In genomic region chr19:44742353-44743031, GRCh38 we compare ENCODE assay signal across 7 cellular contexts. TPM values are rescaled to one million over a fixed set of nuclear protein-coding genes. Genes with fewer than 3 reads are reported as not detected.
DNase-seq lines count a peak whose midpoint lies in the region; ATAC-seq and TF ChIP-seq lines count a peak whose summit lies in the region.
"Not testable (repeated sequence)": the region's sequence is repeated elsewhere in the genome, so short reads cannot be mapped to it uniquely, and the experiment has no call there.

No MANE protein-coding gene starts in this region.

- 36 to 46% (median 40%) methylated on average over 17 to 20 of the region's 20 CpGs for WGBS in adrenal gland, 4 donors
- WGBS in esophagus, 2 donors, result 43 to 56% methylated on average over 20 of the region's 20 CpGs

- H3K4me1 Mint-ChIP-seq in nephron progenitor cell, result peaks cover 39% of the 10 kb centered on the region
- H3K4me1 Mint-ChIP-seq in stimulated activated memory B cell treated with anti-CD40 and anti-IgM and Interleukin-4, amounts not matched to agents 10 μg/mL and 1 μg/mL and 100 μg/mL, for 72 hours, result peaks cover 41% of the 10 kb centered on the region

- H3K9me3 ChIP-seq in Peyer's patch; adrenal gland (replicated peaks in 1 of 3); esophagus (ENCODE audit: control insufficient read depth in 2 of 2, insufficient read depth in 1 of 2, low read depth in 1 of 2, low read length in 1 of 2): not testable (repeated sequence)

- peak overlapping the region; percentile 23 for H3K27ac Mint-ChIP-seq in nephron progenitor cell
- H3K27ac Mint-ChIP-seq in stimulated activated memory B cell treated with anti-CD40 and anti-IgM and Interleukin-4, amounts not matched to agents 10 μg/mL and 1 μg/mL and 100 μg/mL, for 72 hours, result peak overlapping the region; percentile 40

- intact Hi-C loops in adrenal gland (cut with DNase I), result not testable (repeated sequence)

- H3K36me3 Mint-ChIP-seq in nephron progenitor cell (ENCODE audit: low read depth); stimulated activated memory B cell treated with anti-CD40 and anti-IgM and Interleukin-4, amounts not matched to agents 10 μg/mL and 1 μg/mL and 100 μg/mL, for 72 hours: not testable (repeated sequence)

- not testable (repeated sequence) for ATAC-seq in stimulated activated memory B cell treated with anti-CD40 and anti-IgM and Interleukin-4, amounts not matched to agents 10 μg/mL and 1 μg/mL and 100 μg/mL, for 72 hours

- not testable (repeated sequence) for H3K27me3 ChIP-seq in Peyer's patch; adrenal gland; esophagus (ENCODE audit: control insufficient read depth in 1 of 2, insufficient read depth in 2 of 2, low read length in 2 of 2)

- H3K4me1 ChIP-seq in Peyer's patch (peaks cover 6 to 81% (median 14%) of the 10 kb centered on the region in 4 donors), adrenal gland (replicated peaks in 1 of 2) (peaks cover 50 to 78% of the 10 kb centered on the region in 2 donors), esophagus (ENCODE audit: control insufficient read depth in 2 of 2, insufficient read depth in 2 of 2, low read length in 1 of 2) (peaks cover 9 to 25% of the 10 kb centered on the region in 2 donors)

- peak overlapping the region; percentile 69 to 99 (median 94) for H3K27ac ChIP-seq in Peyer's patch
- H3K27ac ChIP-seq in adrenal gland, result peak overlapping the region; percentile 75 to 98 (median 93)
- H3K27ac ChIP-seq in esophagus (ENCODE audit: low read depth in 2 of 2, low read length in 1 of 2), result peak overlapping the region; percentile 94 to 97

- DNase-seq in ELR (ENCODE audit: low read depth), result peak; percentile 79
- peak in 1 of 3 donors; percentile 55 for DNase-seq in Peyer's patch
- peak; percentile 39 to 84 (median 71) for DNase-seq in adrenal gland
- DNase-seq in kidney tubule cell (ENCODE audit: low spot score), result peak; percentile 65
- DNase-seq in nephron progenitor cell, result not testable (repeated sequence)

- TF ChIP-seq POLR2A in Peyer's patch (IDR thresholded peaks at IDR 0.05), result peak in 1 of 2 donors; percentile 1
- TF ChIP-seq POLR2A in adrenal gland (IDR thresholded peaks at IDR 0.05), result not testable (repeated sequence)

- peaks cover 46% of the 10 kb centered on the region for H3K27me3 Mint-ChIP-seq in nephron progenitor cell (ENCODE audit: low read depth, poor library complexity)
- H3K27me3 Mint-ChIP-seq in stimulated activated memory B cell treated with anti-CD40 and anti-IgM and Interleukin-4, amounts not matched to agents 10 μg/mL and 1 μg/mL and 100 μg/mL, for 72 hours, result not testable (repeated sequence)

- not testable (repeated sequence) for TF ChIP-seq CTCF in Peyer's patch (IDR thresholded peaks at IDR 0.05); nephron progenitor cell (IDR thresholded peaks at IDR 0.05)
- peak in 1 of 6 experiments; percentile 8 for TF ChIP-seq CTCF in adrenal gland (IDR thresholded peaks at IDR 0.05)

- not testable (repeated sequence) for H3K4me3 ChIP-seq in Peyer's patch; adrenal gland; esophagus (ENCODE audit: low read depth in 1 of 2, low read length in 2 of 2)

- not testable (repeated sequence) for H3K36me3 ChIP-seq in Peyer's patch; adrenal gland (replicated peaks in 1 of 2); esophagus (ENCODE audit: control insufficient read depth in 2 of 2, insufficient read depth in 2 of 2, low read length in 1 of 2)

- H3K4me3 Mint-ChIP-seq in nephron progenitor cell; stimulated activated memory B cell treated with anti-CD40 and anti-IgM and Interleukin-4, amounts not matched to agents 10 μg/mL and 1 μg/mL and 100 μg/mL, for 72 hours: not testable (repeated sequence)

- not testable (repeated sequence) for H3K9me3 Mint-ChIP-seq in nephron progenitor cell; stimulated activated memory B cell treated with anti-CD40 and anti-IgM and Interleukin-4, amounts not matched to agents 10 μg/mL and 1 μg/mL and 100 μg/mL, for 72 hours

RNA-seq across cellular contexts. Expression of gene BCL3, which starts 6.0 kb away (rescaled TPM):
- total RNA-seq in Peyer's patch, result 100 to 1,000 TPM in 3 of 4 donors, 10 to 100 TPM in 1; 45.4 to 136 (median 119) TPM
- 10 to 100 TPM; 32.3 to 85.1 (median 52.1) TPM for total RNA-seq in adrenal gland
- 100 to 1,000 TPM in 1 of 3 donors, 10 to 100 TPM in 2; 10.2 to 120 (median 45.9) TPM for polyA plus RNA-seq in adrenal gland
- 100 to 1,000 TPM in 1 of 2 donors, 10 to 100 TPM in 1; 64.5 to 107 TPM for polyA plus RNA-seq in esophagus

RNA-seq across cellular contexts. Expression of gene CBLC, which starts 35.2 kb away (rescaled TPM):
- total RNA-seq in Peyer's patch (100 to 1,000 TPM in 3 of 4 donors, 10 to 100 TPM in 1; 84.2 to 197 (median 132) TPM), adrenal gland (under 1 TPM in 1 of 8 donors, not detected in 7; 0.14 TPM)
- polyA plus RNA-seq in adrenal gland (under 1 TPM in 1 of 3 donors, not detected in 2; 0.13 TPM), esophagus (10 to 100 TPM; 35.0 to 39.4 TPM)

RNA-seq across cellular contexts. Expression of gene CEACAM16, which starts 43.5 kb away (rescaled TPM):
- not detected for total RNA-seq in Peyer's patch
- total RNA-seq in adrenal gland, result under 1 TPM in 3 of 8 donors, not detected in 5; 0.27 to 0.69 (median 0.30) TPM
- 1 to 10 TPM in 1 of 3 donors, under 1 TPM in 1, not detected in 1; 0.57 to 1.4 TPM for polyA plus RNA-seq in adrenal gland
- under 1 TPM in 1 of 2 donors, not detected in 1; 0.16 TPM for polyA plus RNA-seq in esophagus

Comparison
In these comparisons a context has a peak if more than half of its experiments do, and no peak if none do; other contexts are left out.
1. RNA of gene CBLC, which starts 35.2 kb away (total RNA-seq): 84.2 to 197 TPM in Peyer's patch; 0.14 TPM in adrenal gland; every median in the first group is over 10 times any median in the second.
2. Peak in every context shown above with its lines, with median percentiles within 50 percentile points of each other: H3K27ac ChIP-seq.